ENCODE assay signal across 10 cellular contexts in genomic region chr3:38646630-38647029, GRCh38. TPM values are rescaled to one million over a fixed set of nuclear protein-coding genes. Genes with fewer than 3 reads are reported as not detected.
A peak's percentile ranks its signal among the peaks of the same experiment; 100 is the strongest.
DNase-seq lines count a peak whose midpoint lies in the region; ATAC-seq, FAIRE-seq and TF ChIP-seq lines count a peak whose summit lies in the region.
"Had no signal": no experiment of that assay in that cellular context is flagged by ENCODE, and none has a peak within 500 bp of the region (broad histone marks: within the 10 kb centered on the region; RNA-seq: fewer than 3 reads in every experiment).

No MANE protein-coding gene starts in this region.

- peaks cover 77% of the 10 kb centered on the region for H3K4me1 ChIP-seq in left ventricle myocardium inferior

- H3K36me3 ChIP-seq in left ventricle myocardium inferior: no peaks in the 10 kb centered on the region

- FAIRE-seq in GM12892 (lab: Jason Lieb, UNC): peak; percentile 9

- TF ChIP-seq CTCF in C4-2B (conservative IDR thresholded peaks at IDR 0.05) (peak; percentile 66), left ventricle myocardium inferior (IDR thresholded peaks at IDR 0.05; ENCODE audit: borderline replicate concordance) (no peak)

- H3K9me3 ChIP-seq in left ventricle myocardium inferior (replicated peaks): no peaks in the 10 kb centered on the region

- peaks cover 58% of the 10 kb centered on the region for H3K27me3 ChIP-seq in left ventricle myocardium inferior (ENCODE audit: low read depth)

- ATAC-seq in HG03439 (IDR thresholded peaks at IDR 0.05; ENCODE audit: unreplicated experiment) (no peak), GM21529 (IDR thresholded peaks at IDR 0.05; ENCODE audit: unreplicated experiment) (no peak)

- H3K27ac ChIP-seq in C4-2B: no peak overlapping the region
- peak overlapping the region; percentile 93 for H3K27ac ChIP-seq in left ventricle myocardium inferior (replicated peaks)
- H3K27ac ChIP-seq: epithelial cell of prostate had no signal

- TF ChIP-seq POLR2A in GM12892 (IDR thresholded peaks at IDR 0.05; ENCODE audit: low read depth, low read length): no peak

- DNase-seq in GM12892 (ENCODE audit: insufficient read length) (no peak), SK-MEL-5 (ENCODE audit: low read depth, low spot score) (peak; percentile 78), left ventricle myocardium inferior (no peak), T1000 (lab: John Stamatoyannopoulos, UW) (no peak)
- DNase-seq in activated CD4-positive, CD25-positive, alpha-beta regulatory T cell treated with anti-CD3 and anti-CD28 coated beads, Interleukin-2, amount 50 U/mL, for 72 hours: no peak

- intact Hi-C loops in left ventricle myocardium inferior (cut with micrococcal nuclease): no loop called here

- in situ Hi-C loops in SK-MEL-5 (cut with HindIII; ENCODE audit: low pct_unique_long_range_greater_than_20kb, low sequenced_read_pairs): no loop called here

- peak overlapping the region; percentile 80 for H3K4me3 ChIP-seq in left ventricle myocardium inferior

RNA-seq across cellular contexts. Expression of gene SCN5A, which starts 2.9 kb away (rescaled TPM):
- not detected for polyA plus RNA-seq in GM12892 (2012; ENCODE audit: missing spikeins)
- 0.51 and 1.0 TPM in 2 replicates for total RNA-seq in SK-MEL-5 (2014; rRNA removed; shearing (Covaris generic))
- 0.26 and 1.3 TPM in 2 replicates for polyA plus RNA-seq in SK-MEL-5 (2015; cell fraction: cytosol; rRNA removed)
- 0.48 and 0.62 TPM in 2 replicates for polyA plus RNA-seq in SK-MEL-5 (2015; cell fraction: nucleus; rRNA removed)
- total RNA-seq in left ventricle myocardium inferior: 239 TPM
- total RNA-seq: T-helper 1 cell treated with Interleukin-12 subunit alpha and Interleukin-12 subunit beta and Interleukin-4 antibody, amounts not matched to agents 30 ng/mL and 1 ng/mL, for 36 hours had no signal

Comparison
In these comparisons a context has a peak if more than half of its experiments do, and no peak if none do; other contexts are left out.
1. RNA of gene SCN5A, which starts 2.9 kb away (total RNA-seq): 239 TPM in left ventricle myocardium inferior (single experiment); 0.51 to 1.0 TPM in SK-MEL-5; every median in the first group is over 100 times any median in the second.